In genomic region chr1:58584082-58584895, GRCh38 we compare ENCODE assay signal across 8 cellular contexts. TPM values are rescaled to one million over a fixed set of nuclear protein-coding genes. Genes with fewer than 3 reads are reported as not detected.
DNase-seq lines count a peak whose midpoint lies in the region; ATAC-seq and TF ChIP-seq lines count a peak whose summit lies in the region.

No MANE protein-coding gene starts in this region.

- H3K27me3 ChIP-seq in Peyer's patch, result no peaks in the 10 kb centered on the region

- TF ChIP-seq CTCF in GM12865 (IDR thresholded peaks at IDR 0.05; ENCODE audit: insufficient read depth, low read depth, low read length, missing control alignments), result no peak
- no peak for TF ChIP-seq CTCF in Peyer's patch (IDR thresholded peaks at IDR 0.05)
- TF ChIP-seq CTCF in fibroblast of mammary gland (conservative IDR thresholded peaks at IDR 0.05; ENCODE audit: control insufficient read depth, insufficient read depth, low read depth, low read length), result no peak

- no peak for TF ChIP-seq POLR2A in Peyer's patch (IDR thresholded peaks at IDR 0.05)

- peak; percentile 66 for ATAC-seq in HG02798 (IDR thresholded peaks at IDR 0.05; ENCODE audit: poor library complexity, unreplicated experiment)
- no peak for ATAC-seq in HG03097 (IDR thresholded peaks at IDR 0.05; ENCODE audit: low FRiP score, unreplicated experiment)
- no peak for ATAC-seq in HG02840 (IDR thresholded peaks at IDR 0.05; ENCODE audit: low FRiP score, unreplicated experiment)

- H3K4me3 ChIP-seq in GM12865 (ENCODE audit: low read depth, low read length) (no peak overlapping the region), Peyer's patch (no peak overlapping the region), fibroblast of mammary gland (ENCODE audit: control insufficient read depth, low read depth, low read length) (no peak overlapping the region), skeletal muscle cell (ENCODE audit: low read depth, low read length) (no peak overlapping the region)

- H3K27ac ChIP-seq in Peyer's patch, result peak overlapping the region; percentile 5 to 51 (median 30)

- no peaks in the 10 kb centered on the region for H3K4me1 ChIP-seq in Peyer's patch

- peak; percentile 80 for DNase-seq in GM12865 (ENCODE audit: low read depth)
- DNase-seq in Peyer's patch, result peak in 2 of 3 donors; percentile 25 to 69
- peak; percentile 96 for DNase-seq in fibroblast of mammary gland (ENCODE audit: low read depth)
- DNase-seq in skeletal muscle cell (ENCODE audit: low read depth), result peak; percentile 89
- DNase-seq in NCI-H2029 (lab: John Stamatoyannopoulos, UW), result no peak

- no peaks in the 10 kb centered on the region for H3K36me3 ChIP-seq in Peyer's patch

- no peaks in the 10 kb centered on the region for H3K9me3 ChIP-seq in Peyer's patch

RNA-seq across cellular contexts. Expression of gene TACSTD2, which starts 7.2 kb away (rescaled TPM):
- under 1 TPM in 2 of 4 donors, not detected in 2; 0.47 to 0.70 TPM for total RNA-seq in Peyer's patch

RNA-seq across cellular contexts. Expression of gene OMA1, which starts 37.8 kb away (rescaled TPM):
- 10 to 100 TPM; 15.5 to 52.8 (median 17.6) TPM for total RNA-seq in Peyer's patch
